Comparison of ENCODE assay signal across 22 cellular contexts in genomic region chr12:58934528-58934927, GRCh38. TPM values are rescaled to one million over a fixed set of nuclear protein-coding genes. Genes with fewer than 3 reads are reported as not detected.
A peak's percentile ranks its signal among the peaks of the same experiment; 100 is the strongest.
DNase-seq lines count a peak whose midpoint lies in the region; ATAC-seq, FAIRE-seq and TF ChIP-seq lines count a peak whose summit lies in the region.
"Had no signal": no experiment of that assay in that cellular context is flagged by ENCODE, and none has a peak within 500 bp of the region (broad histone marks: within the 10 kb centered on the region; RNA-seq: fewer than 3 reads in every experiment).

No MANE protein-coding gene starts in this region.

- H3K27ac ChIP-seq in mammary epithelial cell (ENCODE audit: insufficient read depth, low read depth, low read length) (no peak overlapping the region), breast epithelium (no peak overlapping the region), keratinocyte (ENCODE audit: control insufficient read depth, insufficient read depth, low read length) (no peak overlapping the region), right lobe of liver (no peak overlapping the region), left ventricle myocardium inferior (replicated peaks) (no peak overlapping the region)
- H3K27ac ChIP-seq: 22Rv1, A549, C4-2B, GM23248, HL-60 had no signal

- DNase-seq in mammary epithelial cell, result no peak
- no peak for DNase-seq in breast epithelium (ENCODE audit: low spot score in 2 of 2)
- no peak for DNase-seq in bronchial epithelial cell (ENCODE audit: low read depth)
- no peak for DNase-seq in keratinocyte (ENCODE audit: low read depth, low spot score)
- no peak for DNase-seq in right lobe of liver
- no peak for DNase-seq in left ventricle myocardium inferior
- DNase-seq: AML-193; Caco-2; CD4-positive, alpha-beta T cell; DMS153; DMS79; GDM1; GM23248; HCEC 1CT had no signal

- H3K9me3 ChIP-seq in mammary epithelial cell (replicated peaks; ENCODE audit: insufficient read depth, low read length), result no peaks in the 10 kb centered on the region
- no peaks in the 10 kb centered on the region for H3K9me3 ChIP-seq in breast epithelium
- no peaks in the 10 kb centered on the region for H3K9me3 ChIP-seq in keratinocyte (ENCODE audit: control insufficient read depth, low read depth, low read length)
- H3K9me3 ChIP-seq in right lobe of liver, result no peaks in the 10 kb centered on the region
- H3K9me3 ChIP-seq in left ventricle myocardium inferior (replicated peaks), result no peaks in the 10 kb centered on the region
- H3K9me3 ChIP-seq: A549, Caco-2 had no signal

- H3K4me1 ChIP-seq in mammary epithelial cell (ENCODE audit: insufficient read depth, low read length), result no peaks in the 10 kb centered on the region
- no peaks in the 10 kb centered on the region for H3K4me1 ChIP-seq in breast epithelium
- H3K4me1 ChIP-seq in keratinocyte (ENCODE audit: control insufficient read depth, extremely low read depth, insufficient read depth, low read length), result no peaks in the 10 kb centered on the region
- H3K4me1 ChIP-seq in right lobe of liver, result no peaks in the 10 kb centered on the region
- no peaks in the 10 kb centered on the region for H3K4me1 ChIP-seq in left ventricle myocardium inferior
- H3K4me1 ChIP-seq: A549, Caco-2 had no signal

- intact Hi-C loops in mammary epithelial cell (cut with micrococcal nuclease), result no loop called here
- intact Hi-C loops in breast epithelium (cut with DNase I; ENCODE audit: low total_unique reads), result no loop called here
- intact Hi-C loops in right lobe of liver (cut with DNase I), result no loop called here
- intact Hi-C loops in left ventricle myocardium inferior (cut with micrococcal nuclease), result no loop called here

- H4K20me1 ChIP-seq in mammary epithelial cell (ENCODE audit: insufficient read depth, low read length), result no peaks in the 10 kb centered on the region
- H4K20me1 ChIP-seq in keratinocyte (ENCODE audit: control insufficient read depth, extremely low read depth, insufficient read depth, low read length), result no peaks in the 10 kb centered on the region

- H2AFZ ChIP-seq in mammary epithelial cell (ENCODE audit: low read depth, low read length) (peak overlapping the region; percentile 54), keratinocyte (ENCODE audit: control insufficient read depth, low read length) (peak overlapping the region; percentile 40)
- H2AFZ ChIP-seq: GM23248 had no signal

- in situ Hi-C loops in mammary epithelial cell (cut with MboI; ENCODE audit: low sequenced_read_pairs in 2 of 2), result no loop called here

- no peaks in the 10 kb centered on the region for H3K9me1 ChIP-seq in keratinocyte (ENCODE audit: control insufficient read depth, extremely low read depth, insufficient read depth, low read length)

- H3K27me3 ChIP-seq in mammary epithelial cell (ENCODE audit: insufficient read depth, low read length) (no peaks in the 10 kb centered on the region), breast epithelium (no peaks in the 10 kb centered on the region), bronchial epithelial cell (ENCODE audit: control insufficient read depth, insufficient read depth, low read length) (no peaks in the 10 kb centered on the region), keratinocyte (ENCODE audit: control insufficient read depth, extremely low read depth, insufficient read depth, low read length) (no peaks in the 10 kb centered on the region), right lobe of liver (no peaks in the 10 kb centered on the region), left ventricle myocardium inferior (ENCODE audit: low read depth) (no peaks in the 10 kb centered on the region)

- 48% methylated on average over 3 of the region's 3 CpGs for WGBS in mammary epithelial cell (ENCODE audit: low coverage, missing lambda C conversion rate)
- WGBS in right lobe of liver (ENCODE audit: insufficient coverage, low coverage, low lambda C conversion rate, missing lambda C conversion rate), result 67% methylated on average over 1 of the region's 3 CpGs

- no peak for ATAC-seq in right lobe of liver
- no peak for ATAC-seq in HG02763 (IDR thresholded peaks at IDR 0.05; ENCODE audit: unreplicated experiment)
- ATAC-seq: A549 had no signal

- CTCF ChIA-PET in mammary epithelial cell (lab: Charles Lee; ENCODE audit: low non-redundant PET), result no interaction called here

- no TSS peak for BruUV-seq in mammary epithelial cell (replicated peaks; lab: Mats Ljungman, UMichigan)

- FAIRE-seq in bronchial epithelial cell (lab: Jason Lieb, UNC) (peak; percentile 36), keratinocyte (lab: Jason Lieb, UNC) (no peak)
- FAIRE-seq: A549, GM12892, GM18507 had no signal

- no peak overlapping the region for H3K4me2 ChIP-seq in mammary epithelial cell (ENCODE audit: insufficient read depth, low read depth, low read length)
- no peak overlapping the region for H3K4me2 ChIP-seq in keratinocyte (ENCODE audit: control insufficient read depth, extremely low read depth, insufficient read depth, low read depth, low read length)
- H3K4me2 ChIP-seq: A549 had no signal

- TF ChIP-seq CTCF in mammary epithelial cell (conservative IDR thresholded peaks at IDR 0.05 in 1 of 2, IDR thresholded peaks at IDR 0.05 in 1 of 2; ENCODE audit: extremely low read depth in 1 of 2, insufficient read depth in 1 of 2, low read depth in 1 of 2, low read length in 2 of 2) (no peak), breast epithelium (IDR thresholded peaks at IDR 0.05) (no peak), bronchial epithelial cell (IDR thresholded peaks at IDR 0.05; ENCODE audit: insufficient read depth, low read length, severe bottlenecking) (no peak), keratinocyte (optimal IDR thresholded peaks at IDR 0.05 in 1 of 3, IDR thresholded peaks at IDR 0.05 in 1 of 3, conservative IDR thresholded peaks at IDR 0.05 in 1 of 3; ENCODE audit: extremely low read depth in 1 of 3, insufficient read depth in 2 of 3, low read length in 3 of 3) (no peak), right lobe of liver (IDR thresholded peaks at IDR 0.05) (no peak), left ventricle myocardium inferior (IDR thresholded peaks at IDR 0.05; ENCODE audit: borderline replicate concordance) (no peak)

- no peak for TF ChIP-seq POLR2A in breast epithelium (IDR thresholded peaks at IDR 0.05)
- TF ChIP-seq POLR2A in right lobe of liver (IDR thresholded peaks at IDR 0.05), result no peak

- no peaks in the 10 kb centered on the region for H3K36me3 ChIP-seq in mammary epithelial cell (ENCODE audit: insufficient read depth, low read length)
- no peaks in the 10 kb centered on the region for H3K36me3 ChIP-seq in breast epithelium
- no peaks in the 10 kb centered on the region for H3K36me3 ChIP-seq in bronchial epithelial cell (ENCODE audit: control insufficient read depth, insufficient read depth, low read length)
- no peaks in the 10 kb centered on the region for H3K36me3 ChIP-seq in keratinocyte (ENCODE audit: control insufficient read depth in 2 of 2, extremely low read depth in 1 of 2, insufficient read depth in 2 of 2, low read length in 2 of 2)
- H3K36me3 ChIP-seq in right lobe of liver, result no peaks in the 10 kb centered on the region
- H3K36me3 ChIP-seq in left ventricle myocardium inferior, result no peaks in the 10 kb centered on the region

- dilution Hi-C loops in mammary epithelial cell (cut with HindIII; ENCODE audit: low sequenced_read_pairs), result no loop called here
- dilution Hi-C loops in keratinocyte (cut with MboI; ENCODE audit: extremely low pct_ligation_motif_present, low sequenced_read_pairs), result no loop called here

- H3K9ac ChIP-seq in mammary epithelial cell (ENCODE audit: insufficient read depth, low read length) (no peak overlapping the region), keratinocyte (ENCODE audit: control insufficient read depth, extremely low read depth, insufficient read depth, low read length) (no peak overlapping the region)
- H3K9ac ChIP-seq: GM23248 had no signal

- H3K79me2 ChIP-seq in mammary epithelial cell (ENCODE audit: insufficient read depth, low read length) (no peaks in the 10 kb centered on the region), keratinocyte (ENCODE audit: control insufficient read depth, insufficient read depth, low read length) (no peaks in the 10 kb centered on the region)

- no peak overlapping the region for H3K4me3 ChIP-seq in mammary epithelial cell (replicated peaks in 1 of 3; ENCODE audit: insufficient read depth in 1 of 3, low read depth in 2 of 3, low read length in 3 of 3)
- H3K4me3 ChIP-seq in breast epithelium, result no peak overlapping the region
- H3K4me3 ChIP-seq in bronchial epithelial cell (ENCODE audit: low read depth, low read length), result no peak overlapping the region
- no peak overlapping the region for H3K4me3 ChIP-seq in keratinocyte (ENCODE audit: control insufficient read depth in 2 of 3, extremely low read depth in 1 of 3, insufficient read depth in 2 of 3, low read depth in 1 of 3, low read length in 3 of 3)
- no peak overlapping the region for H3K4me3 ChIP-seq in right lobe of liver
- no peak overlapping the region for H3K4me3 ChIP-seq in left ventricle myocardium inferior
- H3K4me3 ChIP-seq: A549, GM23248 had no signal

RNA-seq across cellular contexts. Expression of gene LRIG3, which starts 14.2 kb away (rescaled TPM):
- 100 to 1,000 TPM in 1 of 2 donors, 10 to 100 TPM in 1; 45.5 to 115 TPM for total RNA-seq in mammary epithelial cell
- 28.7 TPM for polyA plus RNA-seq in mammary epithelial cell
- polyA minus RNA-seq in mammary epithelial cell, result 35.3 TPM
- total RNA-seq in breast epithelium, result 100 to 1,000 TPM; 116 to 139 (median 125) TPM
- total RNA-seq in bronchial epithelial cell, result 30.6 and 44.5 TPM in 2 replicates
- 22.1 to 30.9 TPM (median 25.5 TPM) in 3 replicates for polyA plus RNA-seq in keratinocyte
- polyA plus RNA-seq in keratinocyte (2011; ENCODE audit: low read depth), result 4.4 TPM
- polyA plus RNA-seq in keratinocyte (2011; cell fraction: cytosol; rRNA removed), result 6.3 and 11.9 TPM in 2 replicates
- 37.1 and 38.0 TPM in 2 replicates for polyA plus RNA-seq in keratinocyte (2011; cell fraction: nucleus; rRNA removed)
- polyA plus RNA-seq in keratinocyte (2012; ENCODE audit: low replicate concordance), result 12.2 TPM in 2 replicates
- 26.1 to 67.7 TPM (median 49.0 TPM) in 3 replicates for polyA minus RNA-seq in keratinocyte
- 15.2 TPM for polyA minus RNA-seq in keratinocyte (2011; cell fraction: cytosol; rRNA and poly(A)+ RNA removed)
- 48.5 and 69.0 TPM in 2 replicates for polyA minus RNA-seq in keratinocyte (2011; cell fraction: nucleus; rRNA and poly(A)+ RNA removed)
- total RNA-seq in right lobe of liver, result 10 to 100 TPM in 3 of 6 experiments, 1 to 10 TPM in 3; 4.2 to 13.3 (median 8.9) TPM
- total RNA-seq in left ventricle myocardium inferior, result 4.5 TPM
- total RNA-seq: CD4-positive, alpha-beta T cell had no signal
- polyA plus RNA-seq: IgD-negative memory B cell had no signal
